Comparison of ENCODE assay signal across 29 cellular contexts in genomic region chr18:10417191-10417590, GRCh38. TPM values are rescaled to one million over a fixed set of nuclear protein-coding genes. Genes with fewer than 3 reads are reported as not detected.
DNase-seq lines count a peak whose midpoint lies in the region; ATAC-seq and TF ChIP-seq lines count a peak whose summit lies in the region.
"Had no signal": no experiment of that assay in that cellular context is flagged by ENCODE, and none has a peak within 500 bp of the region (broad histone marks: within the 10 kb centered on the region; RNA-seq: fewer than 3 reads in every experiment).

No MANE protein-coding gene starts in this region.

- H3K4me2 ChIP-seq in mammary epithelial cell (ENCODE audit: insufficient read depth, low read depth, low read length): peak overlapping the region; percentile 47

- no peak for ATAC-seq in HG02938 (IDR thresholded peaks at IDR 0.05; ENCODE audit: unreplicated experiment)
- ATAC-seq: natural killer cell treated with Interleukin-12 subunit alpha and Interleukin-12 subunit beta and Interleukin-15 and Interleukin-18, amount 100 ng/mL, for 72 hours had no signal

- peak overlapping the region; percentile 2 for H2AFZ ChIP-seq in mammary epithelial cell (ENCODE audit: low read depth, low read length)

- 0% methylated on average over 1 of the region's 3 CpGs for WGBS in mammary epithelial cell (ENCODE audit: low coverage, missing lambda C conversion rate)
- 49% methylated on average over 3 of the region's 3 CpGs for WGBS in suprapubic skin

- H3K9me3 ChIP-seq in mammary epithelial cell (replicated peaks; ENCODE audit: insufficient read depth, low read length) (peaks cover 2% of the 10 kb centered on the region), suprapubic skin (no peaks in the 10 kb centered on the region)
- H3K9me3 ChIP-seq: BE2C, upper lobe of right lung had no signal

- H3K27me3 Mint-ChIP-seq in activated CD4-positive, alpha-beta memory T cell treated with anti-CD3 and anti-CD28 coated beads for 36 hours: peaks cover 1% of the 10 kb centered on the region

- no peaks in the 10 kb centered on the region for H3K36me3 ChIP-seq in mammary epithelial cell (ENCODE audit: insufficient read depth, low read length)
- no peaks in the 10 kb centered on the region for H3K36me3 ChIP-seq in suprapubic skin
- H3K36me3 ChIP-seq: BE2C, upper lobe of right lung had no signal

- in situ Hi-C loops in mammary epithelial cell (cut with MboI; ENCODE audit: low sequenced_read_pairs in 2 of 2): no loop called here
- in situ Hi-C loops in KBM-7 (cut with MboI; ENCODE audit: low pct_unique_long_range_greater_than_20kb, low sequenced_read_pairs): no loop called here

- CTCF ChIA-PET in mammary epithelial cell (lab: Charles Lee; ENCODE audit: low non-redundant PET): no interaction called here
- CTCF ChIA-PET in activated CD4-positive, alpha-beta memory T cell treated with anti-CD3 and anti-CD28 coated beads for 36 hours (lab: Charles Lee): no interaction called here

- no peaks in the 10 kb centered on the region for H3K36me3 Mint-ChIP-seq in activated CD4-positive, alpha-beta memory T cell treated with anti-CD3 and anti-CD28 coated beads for 36 hours
- H3K36me3 Mint-ChIP-seq: activated naive CD4-positive, alpha-beta T cell treated with anti-CD3 and anti-CD28 coated beads, Interleukin-2, amount 50 U/mL, for 24 hours; immature natural killer cell; natural killer cell treated with Interleukin-12 subunit alpha and Interleukin-12 subunit beta and Interleukin-15 and Interleukin-18, amount 100 ng/mL, for 72 hours had no signal

- DNase-seq in HuH-7.5 (ENCODE audit: low spot score) (peak; percentile 18), mammary epithelial cell (peak; percentile 100), kidney tubule cell (ENCODE audit: low spot score) (peak; percentile 50), suprapubic skin (ENCODE audit: low spot score in 2 of 2) (no peak), KBM-7 (no peak)
- no peak for DNase-seq in activated CD4-positive, alpha-beta T cell treated with anti-CD3 and anti-CD28 coated beads, Interleukin-2, amount 50 U/mL, for 48 hours
- DNase-seq in activated CD4-positive, alpha-beta memory T cell treated with anti-CD3 and anti-CD28 coated beads for 36 hours: no peak
- DNase-seq: ACHN; activated B cell treated with CpG ODN at 0.5 μM for 24 hours; activated CD8-positive, alpha-beta memory T cell treated with anti-CD3 and anti-CD28 coated beads, Interleukin-2, amount 50 U/mL, for 48 hours; amygdala; BE2C; cortex of kidney; DMS79; endodermal cell; hypothalamus; immature natural killer cell; Karpas-422; NCI-H1694 treated with DMSO at 0.1 percent for 48 hours; NCI-H2171; NCI-H524; small intestine; stimulated activated CD4-positive, alpha-beta T cell treated with anti-CD3 and anti-CD28 coated beads, Interleukin-1b, Interleukin-23, amount 100 ng/mL, for 48 hours; T-helper 1 cell; upper lobe of right lung had no signal

- TF ChIP-seq CTCF in mammary epithelial cell (conservative IDR thresholded peaks at IDR 0.05 in 1 of 2, IDR thresholded peaks at IDR 0.05 in 1 of 2; ENCODE audit: extremely low read depth in 1 of 2, insufficient read depth in 1 of 2, low read depth in 1 of 2, low read length in 2 of 2): no peak
- TF ChIP-seq CTCF in suprapubic skin (IDR thresholded peaks at IDR 0.05): no peak

- H3K4me3 ChIP-seq in mammary epithelial cell (replicated peaks in 1 of 3; ENCODE audit: insufficient read depth in 1 of 3, low read depth in 2 of 3, low read length in 3 of 3) (no peak overlapping the region), suprapubic skin (no peak overlapping the region)
- H3K4me3 ChIP-seq: upper lobe of right lung had no signal

- H4K20me1 ChIP-seq in mammary epithelial cell (ENCODE audit: insufficient read depth, low read length): no peaks in the 10 kb centered on the region

- H3K27ac Mint-ChIP-seq in activated CD4-positive, alpha-beta memory T cell treated with anti-CD3 and anti-CD28 coated beads for 36 hours: no peak overlapping the region
- H3K27ac Mint-ChIP-seq: activated B cell treated with CpG ODN at 0.5 μM for 24 hours; activated naive CD4-positive, alpha-beta T cell treated with anti-CD3 and anti-CD28 coated beads, Interleukin-2, amount 50 U/mL, for 24 hours; endodermal cell; immature natural killer cell; natural killer cell treated with Interleukin-12 subunit alpha and Interleukin-12 subunit beta and Interleukin-15 and Interleukin-18, amount 100 ng/mL, for 72 hours had no signal

- peak overlapping the region; percentile 70 for H3K9ac ChIP-seq in mammary epithelial cell (ENCODE audit: insufficient read depth, low read length)

- TF ChIP-seq POLR2A in suprapubic skin (IDR thresholded peaks at IDR 0.05): no peak

- no peaks in the 10 kb centered on the region for H3K79me2 ChIP-seq in mammary epithelial cell (ENCODE audit: insufficient read depth, low read length)

- no peaks in the 10 kb centered on the region for H3K4me1 Mint-ChIP-seq in activated CD4-positive, alpha-beta memory T cell treated with anti-CD3 and anti-CD28 coated beads for 36 hours (ENCODE audit: low read depth)
- H3K4me1 Mint-ChIP-seq: activated B cell treated with CpG ODN at 0.5 μM for 24 hours; activated naive CD4-positive, alpha-beta T cell treated with anti-CD3 and anti-CD28 coated beads, Interleukin-2, amount 50 U/mL, for 24 hours; immature natural killer cell had no signal

- H3K27me3 ChIP-seq in mammary epithelial cell (ENCODE audit: insufficient read depth, low read length) (no peaks in the 10 kb centered on the region), suprapubic skin (no peaks in the 10 kb centered on the region)
- H3K27me3 ChIP-seq: BE2C, upper lobe of right lung had no signal

- H3K4me1 ChIP-seq in mammary epithelial cell (ENCODE audit: insufficient read depth, low read length): peaks cover 72% of the 10 kb centered on the region
- H3K4me1 ChIP-seq in suprapubic skin: peaks cover 55% of the 10 kb centered on the region
- H3K4me1 ChIP-seq: BE2C, upper lobe of right lung had no signal

- peaks cover 8% of the 10 kb centered on the region for H3K9me3 Mint-ChIP-seq in activated CD4-positive, alpha-beta memory T cell treated with anti-CD3 and anti-CD28 coated beads for 36 hours
- H3K9me3 Mint-ChIP-seq: activated B cell treated with CpG ODN at 0.5 μM for 24 hours; activated naive CD4-positive, alpha-beta T cell treated with anti-CD3 and anti-CD28 coated beads, Interleukin-2, amount 50 U/mL, for 24 hours; natural killer cell treated with Interleukin-12 subunit alpha and Interleukin-12 subunit beta and Interleukin-15 and Interleukin-18, amount 100 ng/mL, for 72 hours had no signal

- dilution Hi-C loops in mammary epithelial cell (cut with HindIII; ENCODE audit: low sequenced_read_pairs): no loop called here

- no peak for TF ChIP-seq EP300 in suprapubic skin (IDR thresholded peaks at IDR 0.05)

- intact Hi-C loops in mammary epithelial cell (cut with micrococcal nuclease): loop anchor here (2.0 kb wide), 2 partner anchors 38 to 104 kb away; partner anchors contain the start of gene APCDD1
- intact Hi-C loops in activated CD4-positive, alpha-beta memory T cell treated with anti-CD3 and anti-CD28 coated beads for 36 hours (cut with micrococcal nuclease): no loop called here

- H3K4me3 Mint-ChIP-seq in activated CD4-positive, alpha-beta memory T cell treated with anti-CD3 and anti-CD28 coated beads for 36 hours: no peak overlapping the region
- H3K4me3 Mint-ChIP-seq: activated B cell treated with CpG ODN at 0.5 μM for 24 hours; activated naive CD4-positive, alpha-beta T cell treated with anti-CD3 and anti-CD28 coated beads, Interleukin-2, amount 50 U/mL, for 24 hours; endodermal cell; immature natural killer cell; natural killer cell treated with Interleukin-12 subunit alpha and Interleukin-12 subunit beta and Interleukin-15 and Interleukin-18, amount 100 ng/mL, for 72 hours had no signal

- BruUV-seq in mammary epithelial cell (replicated peaks; lab: Mats Ljungman, UMichigan): no TSS peak

- H3K27ac ChIP-seq in mammary epithelial cell (ENCODE audit: insufficient read depth, low read depth, low read length) (peak overlapping the region; percentile 97), suprapubic skin (peak overlapping the region; percentile 82)
- H3K27ac ChIP-seq: upper lobe of right lung had no signal

- POLR2A ChIA-PET in activated CD4-positive, alpha-beta memory T cell treated with anti-CD3 and anti-CD28 coated beads for 36 hours (lab: Charles Lee): no interaction called here

RNA-seq across cellular contexts. Expression of gene APCDD1, which starts 37.2 kb away (rescaled TPM):
- 10 to 100 TPM in 1 of 2 donors, 1 to 10 TPM in 1; 9.7 to 24.8 TPM for total RNA-seq in mammary epithelial cell
- 3.0 TPM for polyA plus RNA-seq in mammary epithelial cell
- polyA minus RNA-seq in mammary epithelial cell: 2.1 TPM
- 100 to 1,000 TPM; 110 to 308 (median 140) TPM for total RNA-seq in suprapubic skin
- total RNA-seq in activated CD4-positive, alpha-beta memory T cell treated with anti-CD3 and anti-CD28 coated beads for 36 hours: not detected
- total RNA-seq: natural killer cell treated with Interleukin-12 subunit alpha and Interleukin-12 subunit beta and Interleukin-15 and Interleukin-18, amount 100 ng/mL, for 72 hours; SK-MEL-5 had no signal

Comparison
In these comparisons a context has a peak if more than half of its experiments do, and no peak if none do; other contexts are left out.
1. DNase-seq: peak in HuH-7.5 (single experiment), mammary epithelial cell (single experiment) and kidney tubule cell (single experiment); none in suprapubic skin (0 of 2), activated CD4-positive, alpha-beta T cell treated with anti-CD3 and anti-CD28 coated beads, Interleukin-2, amount 50 U/mL, for 48 hours (0 of 2), KBM-7 (single experiment) and activated CD4-positive, alpha-beta memory T cell treated with anti-CD3 and anti-CD28 coated beads for 36 hours (single experiment).
2. RNA of gene APCDD1, which starts 37.2 kb away (total RNA-seq): 110 to 308 TPM in suprapubic skin and 9.7 to 24.8 TPM in mammary epithelial cell; not detected in activated CD4-positive, alpha-beta memory T cell treated with anti-CD3 and anti-CD28 coated beads for 36 hours; every median in the first group is over 10 times any median in the second.